In genomic region chr11:12089473-12089872, GRCh38 we compare ENCODE assay signal across 13 cellular contexts. TPM values are rescaled to one million over a fixed set of nuclear protein-coding genes. Genes with fewer than 3 reads are reported as not detected.
DNase-seq lines count a peak whose midpoint lies in the region; ATAC-seq and TF ChIP-seq lines count a peak whose summit lies in the region.
"Had no signal": no experiment of that assay in that cellular context is flagged by ENCODE, and none has a peak within 500 bp of the region (broad histone marks: within the 10 kb centered on the region; RNA-seq: fewer than 3 reads in every experiment).

No MANE protein-coding gene starts in this region.

- H3K4me2 ChIP-seq in mesenchymal stem cell (ENCODE audit: low read length, poor library complexity, severe bottlenecking), result no peak overlapping the region

- H2AK5ac ChIP-seq in mesenchymal stem cell (ENCODE audit: low read length, severe bottlenecking), result peak overlapping the region; percentile 7

- ATAC-seq in GM21367 (IDR thresholded peaks at IDR 0.05; ENCODE audit: unreplicated experiment) (no peak), HG02884 (IDR thresholded peaks at IDR 0.05; ENCODE audit: unreplicated experiment) (no peak)
- ATAC-seq: esophagus mucosa had no signal

- CTCF ChIA-PET in Caco-2 (lab: Charles Lee), result interaction anchor here (1.1 to 1.2 kb wide), 2 partner anchors 21 to 37 kb away, joined by 3 read pairs; partner anchors contain the start of gene MICAL2
- CTCF ChIA-PET in MCF 10A (lab: Yijun Ruan, JAX), result interaction anchor here (0.6 to 8.6 kb wide), 13 partner anchors 10 to 779 kb away, joined by 3 to 83 read pairs (median 22); no protein-coding TSS in a partner anchor

- H2BK15ac ChIP-seq in mesenchymal stem cell (ENCODE audit: low read depth, poor library complexity, severe bottlenecking), result peak overlapping the region; percentile 1

- H3K9me3 Mint-ChIP-seq in Caco-2 (ENCODE audit: unreplicated experiment), result peaks cover 10% of the 10 kb centered on the region
- no peaks in the 10 kb centered on the region for H3K9me3 Mint-ChIP-seq in MCF 10A (ENCODE audit: unreplicated experiment)
- H3K9me3 Mint-ChIP-seq: IgD-negative memory B cell had no signal

- H3K4me3 ChIP-seq in Caco-2 (ENCODE audit: low read depth, low read length), result no peak overlapping the region
- H3K4me3 ChIP-seq in mesenchymal stem cell (ENCODE audit: insufficient read depth in 1 of 2, low read depth in 1 of 2, low read length in 2 of 2), result no peak overlapping the region
- H3K4me3 ChIP-seq: pancreas, testis had no signal

- no peak overlapping the region for H2BK5ac ChIP-seq in mesenchymal stem cell (ENCODE audit: low read depth, low read length, poor library complexity, severe bottlenecking)

- H3K27me3 ChIP-seq in Caco-2 (replicated peaks; ENCODE audit: control insufficient read depth, insufficient read depth, low read length) (no peaks in the 10 kb centered on the region), mesenchymal stem cell (ENCODE audit: control insufficient read depth in 1 of 2, insufficient read depth in 1 of 2, low read length in 2 of 2) (no peaks in the 10 kb centered on the region)
- H3K27me3 ChIP-seq: pancreas, testis had no signal

- peak overlapping the region in 1 of 2 experiments; percentile 49 for H3K4ac ChIP-seq in mesenchymal stem cell (ENCODE audit: low read depth in 1 of 2, low read length in 2 of 2)

- H3K23ac ChIP-seq in mesenchymal stem cell (ENCODE audit: low read length in 2 of 2), result no peak overlapping the region

- no peak overlapping the region for H3K14ac ChIP-seq in mesenchymal stem cell (ENCODE audit: low read length in 2 of 2)

- no peak overlapping the region for H3K9ac ChIP-seq in mesenchymal stem cell (ENCODE audit: low read length)

- TF ChIP-seq CTCF in Caco-2 (IDR thresholded peaks at IDR 0.05; ENCODE audit: insufficient read depth in 1 of 2, low read depth in 1 of 2, low read length in 1 of 2, severe bottlenecking in 1 of 2, unreplicated experiment in 1 of 2), result no peak
- no peak for TF ChIP-seq CTCF in MCF 10A (IDR thresholded peaks at IDR 0.05; ENCODE audit: unreplicated experiment)

- H3K36me3 ChIP-seq in Caco-2 (ENCODE audit: control insufficient read depth, insufficient read depth, low read length) (no peaks in the 10 kb centered on the region), mesenchymal stem cell (ENCODE audit: control insufficient read depth in 1 of 2, insufficient read depth in 2 of 2, low read depth in 1 of 2, low read length in 2 of 2) (no peaks in the 10 kb centered on the region)
- H3K36me3 ChIP-seq: pancreas had no signal

- POLR2A ChIA-PET in Caco-2 (lab: Charles Lee) (no interaction called here), MCF 10A (lab: Yijun Ruan, JAX) (interaction anchor here (0.8 to 5.5 kb wide), 10 partner anchors 8 to 93 kb away, joined by 3 to 31 read pairs (median 8); partner anchors contain the start of gene MICAL2)

- H3K27me3 Mint-ChIP-seq in Caco-2 (ENCODE audit: insufficient read depth, unreplicated experiment), result no peaks in the 10 kb centered on the region
- H3K27me3 Mint-ChIP-seq in MCF 10A (ENCODE audit: insufficient read depth, unreplicated experiment), result no peaks in the 10 kb centered on the region
- H3K27me3 Mint-ChIP-seq: activated naive CD8-positive, alpha-beta T cell had no signal

- H3K27ac Mint-ChIP-seq in Caco-2 (ENCODE audit: unreplicated experiment), result peak overlapping the region; percentile 78
- H3K27ac Mint-ChIP-seq in MCF 10A (ENCODE audit: low read depth, unreplicated experiment), result peak overlapping the region; percentile 79

- H4K91ac ChIP-seq in mesenchymal stem cell (ENCODE audit: low read length), result no peak overlapping the region

- peaks cover 82% of the 10 kb centered on the region for H3K4me1 ChIP-seq in Caco-2
- peaks cover 40% of the 10 kb centered on the region for H3K4me1 ChIP-seq in mesenchymal stem cell (ENCODE audit: control insufficient read depth, insufficient read depth, low read depth, low read length)

- DNase-seq in Caco-2 (no peak), HK-2 (ENCODE audit: unreplicated experiment) (peak; percentile 33), MCF 10A (ENCODE audit: unreplicated experiment) (no peak), mesenchymal stem cell (peak; percentile 51), GOT3 (lab: John Stamatoyannopoulos, UW) (no peak)
- DNase-seq: NCI-H1930, pancreas, testis had no signal

- no peak overlapping the region for H3K4me3 Mint-ChIP-seq in Caco-2 (ENCODE audit: unreplicated experiment)
- no peak overlapping the region for H3K4me3 Mint-ChIP-seq in MCF 10A (ENCODE audit: unreplicated experiment)
- H3K4me3 Mint-ChIP-seq: activated naive CD8-positive, alpha-beta T cell had no signal

- H3K4me1 Mint-ChIP-seq in Caco-2 (ENCODE audit: low read depth, unreplicated experiment) (peaks cover 68% of the 10 kb centered on the region), MCF 10A (ENCODE audit: insufficient read depth, unreplicated experiment) (peaks cover 45% of the 10 kb centered on the region)

- peak overlapping the region; percentile 60 to 64 for H3K18ac ChIP-seq in mesenchymal stem cell (ENCODE audit: low read depth in 1 of 2, low read length in 2 of 2)

- H2BK12ac ChIP-seq in mesenchymal stem cell (ENCODE audit: low read length in 2 of 2), result peak overlapping the region; percentile 70 to 94

- no peak overlapping the region for H4K8ac ChIP-seq in mesenchymal stem cell (ENCODE audit: low read length)

- no TSS peak for BruUV-seq in Caco-2 (replicated peaks; lab: Mats Ljungman, UMichigan)
- BruUV-seq in MCF 10A (replicated peaks; lab: Mats Ljungman, UMichigan), result no TSS peak

- H3K79me1 ChIP-seq in mesenchymal stem cell (replicated peaks; ENCODE audit: low read length, poor library complexity, severe bottlenecking), result no peaks in the 10 kb centered on the region

- intact Hi-C loops in Caco-2 (cut with micrococcal nuclease; ENCODE audit: unreplicated experiment) (no loop called here), MCF 10A (cut with micrococcal nuclease) (loop anchor here (5.0 kb wide), 1 partner anchor 42 kb away; no protein-coding TSS in a partner anchor)

- no peaks in the 10 kb centered on the region for H3K9me3 ChIP-seq in Caco-2
- H3K9me3 ChIP-seq in mesenchymal stem cell (ENCODE audit: control insufficient read depth, low read length), result no peaks in the 10 kb centered on the region
- H3K9me3 ChIP-seq: pancreas, testis had no signal

- peaks cover 5% of the 10 kb centered on the region for H3K36me3 Mint-ChIP-seq in Caco-2 (ENCODE audit: insufficient read depth, unreplicated experiment)
- H3K36me3 Mint-ChIP-seq in MCF 10A (ENCODE audit: insufficient read depth, unreplicated experiment), result no peaks in the 10 kb centered on the region
- H3K36me3 Mint-ChIP-seq: activated naive CD8-positive, alpha-beta T cell had no signal

- no peak overlapping the region for H2BK120ac ChIP-seq in mesenchymal stem cell (ENCODE audit: low read depth, low read length)

- 50% methylated on average over 2 of the region's 2 CpGs for WGBS in mesenchymal stem cell

- H2AFZ ChIP-seq in mesenchymal stem cell (ENCODE audit: low read depth, low read length), result no peak overlapping the region

- peak overlapping the region; percentile 35 for H3K27ac ChIP-seq in mesenchymal stem cell (ENCODE audit: low read length, poor library complexity, severe bottlenecking)

RNA-seq across cellular contexts. Expression of gene MICAL2, which starts 20.9 kb away (rescaled TPM):
- total RNA-seq in Caco-2 (2022), result 247 and 272 TPM in 2 replicates
- total RNA-seq in MCF 10A (2022), result 151 and 154 TPM in 2 replicates
- polyA plus RNA-seq in mesenchymal stem cell (2013, experiment 1 of 2), result 96.9 TPM
- polyA plus RNA-seq in mesenchymal stem cell (2013, experiment 2 of 2), result 100 TPM

Comparison
In these comparisons a context has a peak if more than half of its experiments do, and no peak if none do; other contexts are left out.
1. DNase-seq: peak in HK-2 (single experiment) and mesenchymal stem cell (single experiment); none in Caco-2 (0 of 2), MCF 10A (single experiment) and GOT3 (single experiment).